20 cellular contexts compared by ENCODE assay signal in the genomic region with DNA sequence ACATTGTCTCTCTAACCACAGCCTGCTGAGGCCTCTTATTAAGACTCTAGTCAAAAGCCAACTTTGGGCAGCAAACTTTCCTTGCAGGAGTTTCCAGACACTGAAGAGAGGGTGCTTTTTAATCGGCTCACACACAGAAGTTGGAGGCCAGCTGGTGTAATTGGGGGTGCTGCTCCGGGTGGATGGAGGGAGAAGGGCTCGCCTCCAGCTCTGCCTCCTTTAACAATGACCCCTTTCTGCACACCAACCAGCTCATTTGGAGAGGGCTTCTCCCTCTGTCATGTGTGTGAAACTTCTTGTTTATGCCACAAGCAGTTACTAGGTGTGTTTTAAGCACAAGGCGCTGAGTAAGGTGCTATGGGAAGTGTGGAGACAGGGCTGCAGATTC. TPM values are rescaled to one million over a fixed set of nuclear protein-coding genes. Genes with fewer than 3 reads are reported as not detected.
DNase-seq lines count a peak whose midpoint lies in the region; ATAC-seq, FAIRE-seq and TF ChIP-seq lines count a peak whose summit lies in the region.
"Had no signal": no experiment of that assay in that cellular context is flagged by ENCODE, and none has a peak within 500 bp of the region (broad histone marks: within the 10 kb centered on the region; RNA-seq: fewer than 3 reads in every experiment).

No MANE protein-coding gene starts in this region.

- H3K27me3 Mint-ChIP-seq in type B pancreatic cell, result no peaks in the 10 kb centered on the region
- H3K27me3 Mint-ChIP-seq in CD8-positive, alpha-beta memory T cell, result peaks cover 2 to 4% of the 10 kb centered on the region in 2 donors
- H3K27me3 Mint-ChIP-seq: activated T-helper 17 cell treated with anti-CD3 and anti-CD28 coated beads, Interleukin-2, amount 50 U/mL, for 72 hours had no signal

- peak; percentile 70 for FAIRE-seq in bronchial epithelial cell (lab: Jason Lieb, UNC)
- FAIRE-seq: TTC549 had no signal

- H3K4me1 Mint-ChIP-seq in type B pancreatic cell (ENCODE audit: unreplicated experiment), result peaks cover 43% of the 10 kb centered on the region
- peaks cover 4 to 5% (median 5%) of the 10 kb centered on the region in 3 donors for H3K4me1 Mint-ChIP-seq in CD8-positive, alpha-beta memory T cell

- DNase-seq in cardiac muscle cell (ENCODE audit: low read depth in 1 of 2, low spot score in 1 of 2) (no peak), right cardiac atrium (no peak), bronchial epithelial cell (ENCODE audit: low read depth) (no peak), midbrain (lab: John Stamatoyannopoulos, UW) (peak; percentile 48), type B pancreatic cell (ENCODE audit: extremely low spot score, unreplicated experiment) (peak; percentile 45)
- no peak for DNase-seq in CD8-positive, alpha-beta memory T cell
- DNase-seq: activated CD4-positive, alpha-beta T cell treated with anti-CD3 and anti-CD28 coated beads, Interleukin-2, amount 50 U/mL, for 4 hours; amniotic stem cell; cortex of kidney; naive thymus-derived CD4-positive, alpha-beta T cell; NCI-H1694 treated with DMSO at 0.1 percent for 48 hours; right lobe of liver; stimulated activated CD4-positive, alpha-beta T cell treated with anti-CD3 and anti-CD28 coated beads, Interleukin-2, amount 100 ng/mL, for 48 hours had no signal

- H3K4me3 Mint-ChIP-seq in type B pancreatic cell, result peak overlapping the region; percentile 50
- no peak overlapping the region for H3K4me3 Mint-ChIP-seq in CD8-positive, alpha-beta memory T cell
- H3K4me3 Mint-ChIP-seq: activated T-helper 17 cell treated with anti-CD3 and anti-CD28 coated beads, Interleukin-2, amount 50 U/mL, for 72 hours; naive thymus-derived CD4-positive, alpha-beta T cell had no signal

- H3K9me3 ChIP-seq in cardiac muscle cell (ENCODE audit: low read depth) (no peaks in the 10 kb centered on the region), right cardiac atrium (ENCODE audit: control insufficient read depth, low read length) (no peaks in the 10 kb centered on the region)
- H3K9me3 ChIP-seq in CD8-positive, alpha-beta memory T cell (ENCODE audit: low read length), result no peaks in the 10 kb centered on the region
- H3K9me3 ChIP-seq: right lobe of liver, upper lobe of left lung had no signal

- no peak overlapping the region for H3K4me3 ChIP-seq in cardiac muscle cell
- no peak overlapping the region for H3K4me3 ChIP-seq in right cardiac atrium (ENCODE audit: low read length)
- H3K4me3 ChIP-seq in bronchial epithelial cell (ENCODE audit: low read depth, low read length), result no peak overlapping the region
- H3K4me3 ChIP-seq in CD8-positive, alpha-beta memory T cell (ENCODE audit: low read length), result no peak overlapping the region
- H3K4me3 ChIP-seq: right lobe of liver, upper lobe of left lung had no signal

- no peaks in the 10 kb centered on the region for H3K36me3 ChIP-seq in cardiac muscle cell
- no peaks in the 10 kb centered on the region for H3K36me3 ChIP-seq in bronchial epithelial cell (ENCODE audit: control insufficient read depth, insufficient read depth, low read length)
- no peaks in the 10 kb centered on the region for H3K36me3 ChIP-seq in CD8-positive, alpha-beta memory T cell (ENCODE audit: insufficient read depth, low read length)
- H3K36me3 ChIP-seq: right lobe of liver, upper lobe of left lung had no signal

- CTCF ChIA-PET in CD8-positive, alpha-beta memory T cell (lab: Charles Lee), result interaction anchor here (0.6 to 1.0 kb wide), 3 partner anchors 9 to 1022 kb away, joined by 3 to 4 read pairs (median 3); no protein-coding TSS in a partner anchor

- no peaks in the 10 kb centered on the region for H3K9me3 Mint-ChIP-seq in type B pancreatic cell
- no peaks in the 10 kb centered on the region for H3K9me3 Mint-ChIP-seq in CD8-positive, alpha-beta memory T cell
- H3K9me3 Mint-ChIP-seq: activated T-helper 17 cell treated with anti-CD3 and anti-CD28 coated beads, Interleukin-2, amount 50 U/mL, for 72 hours; naive thymus-derived CD4-positive, alpha-beta T cell had no signal

- WGBS in right cardiac atrium, result 75% methylated on average over 4 of the region's 4 CpGs

- H3K27ac ChIP-seq in cardiac muscle cell (peak overlapping the region; percentile 92), right cardiac atrium (ENCODE audit: low read length) (no peak overlapping the region)
- no peak overlapping the region for H3K27ac ChIP-seq in CD8-positive, alpha-beta memory T cell (ENCODE audit: low read depth, low read length)
- H3K27ac ChIP-seq: right lobe of liver had no signal

- POLR2A ChIA-PET in CD8-positive, alpha-beta memory T cell (lab: Charles Lee), result no interaction called here

- peaks cover 60% of the 10 kb centered on the region for H3K4me1 ChIP-seq in cardiac muscle cell (ENCODE audit: low read depth)
- peaks cover 2% of the 10 kb centered on the region for H3K4me1 ChIP-seq in right cardiac atrium (ENCODE audit: control insufficient read depth, insufficient read depth, low read length)
- H3K4me1 ChIP-seq in CD8-positive, alpha-beta memory T cell (ENCODE audit: insufficient read depth, low read length), result no peaks in the 10 kb centered on the region
- H3K4me1 ChIP-seq: right lobe of liver had no signal

- intact Hi-C loops in right cardiac atrium (cut with DNase I), result loop anchor here in 1 of 4 donors (10.0 kb wide), 1 partner anchor 133 kb away; no protein-coding TSS in a partner anchor

- ATAC-seq in right cardiac atrium (no peak), GM18867 (IDR thresholded peaks at IDR 0.05; ENCODE audit: unreplicated experiment) (no peak), HG02610 (IDR thresholded peaks at IDR 0.05; ENCODE audit: unreplicated experiment) (no peak)
- ATAC-seq: activated T-helper 17 cell treated with anti-CD3 and anti-CD28 coated beads, Interleukin-2, amount 50 U/mL, for 72 hours; esophagus mucosa; HCT116; naive thymus-derived CD4-positive, alpha-beta T cell; right lobe of liver had no signal

- no peaks in the 10 kb centered on the region for H3K36me3 Mint-ChIP-seq in type B pancreatic cell
- H3K36me3 Mint-ChIP-seq in CD8-positive, alpha-beta memory T cell, result no peaks in the 10 kb centered on the region
- H3K36me3 Mint-ChIP-seq: naive thymus-derived CD4-positive, alpha-beta T cell had no signal

- H3K27me3 ChIP-seq in cardiac muscle cell (no peaks in the 10 kb centered on the region), right cardiac atrium (ENCODE audit: control insufficient read depth, insufficient read depth) (no peaks in the 10 kb centered on the region), bronchial epithelial cell (ENCODE audit: control insufficient read depth, insufficient read depth, low read length) (no peaks in the 10 kb centered on the region)
- H3K27me3 ChIP-seq in CD8-positive, alpha-beta memory T cell (ENCODE audit: insufficient read depth, low read length, poor library complexity, severe bottlenecking), result no peaks in the 10 kb centered on the region
- H3K27me3 ChIP-seq: right lobe of liver, upper lobe of left lung had no signal

- peak overlapping the region; percentile 44 for H3K27ac Mint-ChIP-seq in type B pancreatic cell
- H3K27ac Mint-ChIP-seq in CD8-positive, alpha-beta memory T cell, result no peak overlapping the region
- H3K27ac Mint-ChIP-seq: activated T-helper 17 cell treated with anti-CD3 and anti-CD28 coated beads, Interleukin-2, amount 50 U/mL, for 72 hours had no signal

- TF ChIP-seq CTCF in cardiac muscle cell (IDR thresholded peaks at IDR 0.05; ENCODE audit: low read depth, low read length) (no peak), bronchial epithelial cell (IDR thresholded peaks at IDR 0.05; ENCODE audit: insufficient read depth, low read length, severe bottlenecking) (no peak), type B pancreatic cell (conservative IDR thresholded peaks at IDR 0.05) (no peak)

RNA-seq across cellular contexts. Expression of a gene that starts 5.7 kb away (rescaled TPM):
- 200 and 255 TPM in 2 replicates for total RNA-seq in cardiac muscle cell
- 236 and 249 TPM in 2 replicates for polyA plus RNA-seq in cardiac muscle cell
- total RNA-seq in right cardiac atrium, result 10 to 100 TPM; 25.5 to 29.8 (median 27.3) TPM
- 30.4 TPM for polyA plus RNA-seq in right cardiac atrium
- total RNA-seq in bronchial epithelial cell, result 14.2 and 15.1 TPM in 2 replicates
- 69.2 and 75.2 TPM in 2 replicates for total RNA-seq in type B pancreatic cell (ENCODE audit: low replicate concordance)
- 10 to 100 TPM; 24.5 to 25.0 TPM for total RNA-seq in CD8-positive, alpha-beta memory T cell
- 14.5 TPM for polyA plus RNA-seq in CD8-positive, alpha-beta memory T cell

Comparison
In these comparisons a context has a peak if more than half of its experiments do, and no peak if none do; other contexts are left out.
1. DNase-seq: peak in midbrain (single experiment) and type B pancreatic cell (single experiment); none in cardiac muscle cell (0 of 2), right cardiac atrium (0 of 3), bronchial epithelial cell (single experiment) and CD8-positive, alpha-beta memory T cell (0 of 5).